In genomic region chr12:50914872-50915484, GRCh38 we compare ENCODE assay signal across 32 cellular contexts. TPM values are rescaled to one million over a fixed set of nuclear protein-coding genes. Genes with fewer than 3 reads are reported as not detected.
"Had no signal": no experiment of that assay in that cellular context is flagged by ENCODE, and none has a peak within 500 bp of the region (broad histone marks: within the 10 kb centered on the region; RNA-seq: fewer than 3 reads in every experiment).

No MANE protein-coding gene starts in this region.

- H3K4me3 Mint-ChIP-seq: effector memory CD8-positive, alpha-beta T cell; mesothelial cell of epicardium; naive B cell; nephron; neural progenitor cell; stimulated activated naive B cell treated with anti-CD40 and anti-IgM and Interleukin-4, amounts not matched to agents 10 μg/mL and 1 μg/mL and 100 μg/mL, for 72 hours; stimulated activated naive CD8-positive, alpha-beta T cell treated with anti-CD3 and anti-CD28 coated beads, Interleukin-15, amount 100 ng/mL, for 72 hours had no signal

- H3K79me2 ChIP-seq: hepatocyte, parathyroid adenoma had no signal

- H3K27me3 ChIP-seq: gastroesophageal sphincter, heart left ventricle, hepatocyte, left lung, neural progenitor cell, suprapubic skin, transverse colon, upper lobe of right lung, uterus had no signal

- H3K36me3 ChIP-seq: gastroesophageal sphincter, heart left ventricle, left lung, neural progenitor cell, suprapubic skin, transverse colon, upper lobe of right lung, uterus had no signal

- ATAC-seq: effector memory CD8-positive, alpha-beta T cell; esophagus mucosa; gastroesophageal sphincter; heart left ventricle; left cardiac atrium; left lung; mucosa of descending colon; sciatic nerve; stimulated activated naive B cell treated with anti-CD40 and anti-IgM and Interleukin-4, amounts not matched to agents 10 μg/mL and 1 μg/mL and 100 μg/mL, for 72 hours; stimulated activated naive CD8-positive, alpha-beta T cell treated with anti-CD3 and anti-CD28 coated beads, Interleukin-15, amount 100 ng/mL, for 72 hours; upper lobe of right lung had no signal

- H3K4me2 ChIP-seq: hepatocyte, neural progenitor cell had no signal

- H3K4me3 ChIP-seq: gastroesophageal sphincter, heart left ventricle, hepatocyte, left lung, mucosa of descending colon, neural progenitor cell, suprapubic skin, transverse colon, upper lobe of right lung, uterus had no signal

- H3K27ac Mint-ChIP-seq: effector memory CD8-positive, alpha-beta T cell; mesothelial cell of epicardium; nephron; neural progenitor cell; progenitor cell of endocrine pancreas; stimulated activated naive B cell treated with anti-CD40 and anti-IgM and Interleukin-4, amounts not matched to agents 10 μg/mL and 1 μg/mL and 100 μg/mL, for 72 hours; stimulated activated naive CD8-positive, alpha-beta T cell treated with anti-CD3 and anti-CD28 coated beads, Interleukin-15, amount 100 ng/mL, for 72 hours had no signal

- H3K27ac ChIP-seq: epithelial cell of prostate, gastroesophageal sphincter, heart left ventricle, hepatocyte, left lung, neural progenitor cell, parathyroid adenoma, suprapubic skin, transverse colon, upper lobe of right lung, uterus had no signal

- H3K36me3 Mint-ChIP-seq: neural progenitor cell had no signal

- H3K27me3 Mint-ChIP-seq: progenitor cell of endocrine pancreas; stimulated activated naive B cell treated with anti-CD40 and anti-IgM and Interleukin-4, amounts not matched to agents 10 μg/mL and 1 μg/mL and 100 μg/mL, for 72 hours; stimulated activated naive CD8-positive, alpha-beta T cell treated with anti-CD3 and anti-CD28 coated beads, Interleukin-15, amount 100 ng/mL, for 72 hours had no signal

- H3K4me1 ChIP-seq: gastroesophageal sphincter, heart left ventricle, left lung, suprapubic skin, transverse colon, upper lobe of right lung, uterus had no signal

- H2AFZ ChIP-seq: hepatocyte, neural progenitor cell, parathyroid adenoma had no signal

- DNase-seq: cortex of kidney; effector memory CD8-positive, alpha-beta T cell; foreskin fibroblast; heart left ventricle; left cardiac atrium; left lung; mesenchymal stem cell; mucosa of descending colon; naive B cell; stimulated activated CD4-positive, alpha-beta T cell treated with anti-CD3 and anti-CD28 coated beads, Interleukin-2, amount 100 ng/mL, for 24 hours; stimulated activated CD4-positive, alpha-beta T cell treated with anti-CD3 and anti-CD28 coated beads, Interleukin-4, amount 100 ng/mL, for 24 hours; stimulated activated naive B cell treated with anti-CD40 and anti-IgM and Interleukin-4, amounts not matched to agents 10 μg/mL and 1 μg/mL and 100 μg/mL, for 72 hours; stimulated activated naive CD8-positive, alpha-beta T cell treated with anti-CD3 and anti-CD28 coated beads, Interleukin-15, amount 100 ng/mL, for 72 hours; transverse colon; upper lobe of right lung; uterus had no signal

- H3K9ac ChIP-seq: neural progenitor cell, parathyroid adenoma had no signal

- H3K4me1 Mint-ChIP-seq: nephron, neural progenitor cell had no signal

RNA-seq across cellular contexts. Expression of gene HIGD1C, which starts 37.4 kb away (rescaled TPM):
- total RNA-seq: dermis microvascular lymphatic vessel endothelial cell, esophagus mucosa, gastroesophageal sphincter, heart left ventricle, hepatocyte, kidney epithelial cell, left cardiac atrium, left lung, lower leg skin, lung microvascular endothelial cell, mesothelial cell of epicardium, mucosa of descending colon, osteoblast, progenitor cell of endocrine pancreas, sciatic nerve, suprapubic skin, transverse colon, upper lobe of right lung, uterus had no signal
